26 cellular contexts compared by ENCODE assay signal in the genomic region with DNA sequence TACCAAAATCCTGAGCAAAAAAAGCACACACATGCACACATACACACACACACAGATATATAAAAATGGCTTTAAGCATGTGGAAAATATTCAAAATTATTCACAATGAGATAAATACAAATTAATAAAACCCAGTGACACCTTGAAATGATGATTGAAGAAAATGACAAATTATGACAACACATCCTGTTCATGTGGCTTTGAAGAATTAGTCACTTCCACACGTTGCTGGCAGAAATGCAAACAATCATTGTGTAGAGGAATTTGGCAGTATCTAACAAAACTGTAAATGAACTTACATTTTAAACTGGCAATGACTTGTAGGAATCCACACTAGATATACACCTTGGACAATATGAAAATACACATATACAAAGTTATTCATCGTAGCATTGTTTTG.
A peak's percentile ranks its signal among the peaks of the same experiment; 100 is the strongest.
DNase-seq lines count a peak whose midpoint lies in the region; ATAC-seq and TF ChIP-seq lines count a peak whose summit lies in the region.
"Had no signal": no experiment of that assay in that cellular context is flagged by ENCODE, and none has a peak within 500 bp of the region (broad histone marks: within the 10 kb centered on the region; RNA-seq: fewer than 3 reads in every experiment).

No MANE protein-coding gene starts in this region.

- ATAC-seq in natural killer cell (peak in 2 of 3 donors; percentile 36 to 73), GM18873 (IDR thresholded peaks at IDR 0.05; ENCODE audit: low FRiP score, unreplicated experiment) (no peak)
- no peak for ATAC-seq in natural killer cell treated with Interleukin-12 subunit alpha and Interleukin-12 subunit beta and Interleukin-15 and Interleukin-18, amount 100 ng/mL, for 72 hours
- no peak for ATAC-seq in activated naive CD8-positive, alpha-beta T cell treated with anti-CD3 and anti-CD28 coated beads, Interleukin-2, amount 50 U/mL, for 24 hours
- ATAC-seq: activated T-helper 17 cell treated with anti-CD3 and anti-CD28 coated beads, Interleukin-2, amount 50 U/mL, for 72 hours had no signal

- peaks cover 10% of the 10 kb centered on the region in 2 donors for H3K4me1 Mint-ChIP-seq in natural killer cell
- H3K4me1 Mint-ChIP-seq in natural killer cell treated with Interleukin-12 subunit alpha and Interleukin-12 subunit beta and Interleukin-15 and Interleukin-18, amount 100 ng/mL, for 72 hours (ENCODE audit: low read depth in 2 of 2) = peaks cover 0 to 13% of the 10 kb centered on the region in 2 donors
- no peaks in the 10 kb centered on the region for H3K4me1 Mint-ChIP-seq in activated naive CD8-positive, alpha-beta T cell treated with anti-CD3 and anti-CD28 coated beads, Interleukin-2, amount 50 U/mL, for 24 hours
- H3K4me1 Mint-ChIP-seq: activated T-helper 17 cell treated with anti-CD3 and anti-CD28 coated beads, Interleukin-2, amount 50 U/mL, for 72 hours; CD8-positive, alpha-beta memory T cell had no signal

- no peak overlapping the region for H3K4me3 Mint-ChIP-seq in natural killer cell
- no peak overlapping the region for H3K4me3 Mint-ChIP-seq in natural killer cell treated with Interleukin-12 subunit alpha and Interleukin-12 subunit beta and Interleukin-15 and Interleukin-18, amount 100 ng/mL, for 72 hours
- H3K4me3 Mint-ChIP-seq in activated naive CD8-positive, alpha-beta T cell treated with anti-CD3 and anti-CD28 coated beads, Interleukin-2, amount 50 U/mL, for 24 hours = no peak overlapping the region
- H3K4me3 Mint-ChIP-seq: activated CD4-positive, alpha-beta memory T cell treated with anti-CD3 and anti-CD28 coated beads for 36 hours; activated T-helper 17 cell treated with anti-CD3 and anti-CD28 coated beads, Interleukin-2, amount 50 U/mL, for 72 hours; CD8-positive, alpha-beta memory T cell; nephron; stimulated activated naive CD8-positive, alpha-beta T cell treated with anti-CD3 and anti-CD28 coated beads, Interleukin-15, Interleukin-2, amounts not matched to agents 100 ng/mL and 50 ng/mL, for 24 hours had no signal

- DNase-seq in natural killer cell (no peak), RPMI7951 (ENCODE audit: low read depth) (peak; percentile 70), epithelial cell of prostate (ENCODE audit: low read depth, low spot score) (peak; percentile 18), GDM1 (lab: John Stamatoyannopoulos, UW) (no peak)
- no peak for DNase-seq in natural killer cell treated with Interleukin-12 subunit alpha and Interleukin-12 subunit beta and Interleukin-15 and Interleukin-18, amount 100 ng/mL, for 72 hours (ENCODE audit: low spot score)
- no peak for DNase-seq in activated naive CD8-positive, alpha-beta T cell treated with anti-CD3 and anti-CD28 coated beads, Interleukin-2, amount 50 U/mL, for 24 hours
- no peak for DNase-seq in effector CD8-positive, alpha-beta T cell (lab: John Stamatoyannopoulos, UW)
- DNase-seq: activated CD4-positive, alpha-beta memory T cell treated with anti-CD3 and anti-CD28 coated beads for 36 hours; activated CD4-positive, CD25-positive, alpha-beta regulatory T cell treated with anti-CD3 and anti-CD28 coated beads, Interleukin-2, amount 50 U/mL, for 72 hours; activated CD8-positive, alpha-beta memory T cell treated with anti-CD3 and anti-CD28 coated beads, Interleukin-2, amount 50 U/mL, for 48 hours; activated naive CD4-positive, alpha-beta T cell treated with anti-CD3 and anti-CD28 coated beads, Interleukin-2, amount 50 U/mL, for 16 hours; amygdala; CD8-positive, alpha-beta memory T cell; cortex of kidney; DMS 273 treated with DMSO at 0.1 percent for 48 hours; MV-4-11; NCI-H146; NCI-H510A treated with DMSO at 0.1 percent for 48 hours; SJCRH30 had no signal

- TF ChIP-seq CTCF in natural killer cell (IDR thresholded peaks at IDR 0.05) = no peak

- H3K36me3 Mint-ChIP-seq in natural killer cell = no peaks in the 10 kb centered on the region
- no peaks in the 10 kb centered on the region for H3K36me3 Mint-ChIP-seq in natural killer cell treated with Interleukin-12 subunit alpha and Interleukin-12 subunit beta and Interleukin-15 and Interleukin-18, amount 100 ng/mL, for 72 hours
- no peaks in the 10 kb centered on the region for H3K36me3 Mint-ChIP-seq in activated naive CD8-positive, alpha-beta T cell treated with anti-CD3 and anti-CD28 coated beads, Interleukin-2, amount 50 U/mL, for 24 hours (ENCODE audit: low read depth)
- H3K36me3 Mint-ChIP-seq: activated CD4-positive, alpha-beta memory T cell treated with anti-CD3 and anti-CD28 coated beads for 36 hours; CD8-positive, alpha-beta memory T cell had no signal

- no peak overlapping the region for H3K27ac Mint-ChIP-seq in natural killer cell
- H3K27ac Mint-ChIP-seq in natural killer cell treated with Interleukin-12 subunit alpha and Interleukin-12 subunit beta and Interleukin-15 and Interleukin-18, amount 100 ng/mL, for 72 hours = no peak overlapping the region
- no peak overlapping the region for H3K27ac Mint-ChIP-seq in activated naive CD8-positive, alpha-beta T cell treated with anti-CD3 and anti-CD28 coated beads, Interleukin-2, amount 50 U/mL, for 24 hours
- H3K27ac Mint-ChIP-seq: activated CD4-positive, alpha-beta memory T cell treated with anti-CD3 and anti-CD28 coated beads for 36 hours; activated T-helper 17 cell treated with anti-CD3 and anti-CD28 coated beads, Interleukin-2, amount 50 U/mL, for 72 hours; CD8-positive, alpha-beta memory T cell; nephron; stimulated activated naive CD8-positive, alpha-beta T cell treated with anti-CD3 and anti-CD28 coated beads, Interleukin-15, Interleukin-2, amounts not matched to agents 100 ng/mL and 50 ng/mL, for 24 hours had no signal

- intact Hi-C loops in natural killer cell (cut with micrococcal nuclease) = no loop called here

- H3K27me3 Mint-ChIP-seq in natural killer cell (ENCODE audit: low read depth in 2 of 2) = no peaks in the 10 kb centered on the region
- no peaks in the 10 kb centered on the region for H3K27me3 Mint-ChIP-seq in natural killer cell treated with Interleukin-12 subunit alpha and Interleukin-12 subunit beta and Interleukin-15 and Interleukin-18, amount 100 ng/mL, for 72 hours
- no peaks in the 10 kb centered on the region for H3K27me3 Mint-ChIP-seq in activated naive CD8-positive, alpha-beta T cell treated with anti-CD3 and anti-CD28 coated beads, Interleukin-2, amount 50 U/mL, for 24 hours
- H3K27me3 Mint-ChIP-seq: activated CD4-positive, alpha-beta memory T cell treated with anti-CD3 and anti-CD28 coated beads for 36 hours; activated T-helper 17 cell treated with anti-CD3 and anti-CD28 coated beads, Interleukin-2, amount 50 U/mL, for 72 hours; CD8-positive, alpha-beta memory T cell; stimulated activated naive CD8-positive, alpha-beta T cell treated with anti-CD3 and anti-CD28 coated beads, Interleukin-15, Interleukin-2, amounts not matched to agents 100 ng/mL and 50 ng/mL, for 24 hours had no signal

- H3K9me3 Mint-ChIP-seq in natural killer cell = no peaks in the 10 kb centered on the region
- peaks cover under 1% of the 10 kb centered on the region for H3K9me3 Mint-ChIP-seq in natural killer cell treated with Interleukin-12 subunit alpha and Interleukin-12 subunit beta and Interleukin-15 and Interleukin-18, amount 100 ng/mL, for 72 hours
- no peaks in the 10 kb centered on the region for H3K9me3 Mint-ChIP-seq in activated naive CD8-positive, alpha-beta T cell treated with anti-CD3 and anti-CD28 coated beads, Interleukin-2, amount 50 U/mL, for 24 hours
- H3K9me3 Mint-ChIP-seq: activated CD4-positive, alpha-beta memory T cell treated with anti-CD3 and anti-CD28 coated beads for 36 hours; activated T-helper 17 cell treated with anti-CD3 and anti-CD28 coated beads, Interleukin-2, amount 50 U/mL, for 72 hours; CD8-positive, alpha-beta memory T cell; nephron; stimulated activated naive CD8-positive, alpha-beta T cell treated with anti-CD3 and anti-CD28 coated beads, Interleukin-15, Interleukin-2, amounts not matched to agents 100 ng/mL and 50 ng/mL, for 24 hours had no signal

- peak overlapping the region; percentile 57 for H3K27ac ChIP-seq in epithelial cell of prostate
- H3K27ac ChIP-seq: cardiac muscle cell, SJCRH30, skin epidermis, vagina had no signal

Comparison
In these comparisons a context has a peak if more than half of its experiments do, and no peak if none do; other contexts are left out.
1. ATAC-seq: peak in natural killer cell (2 of 3); none in natural killer cell treated with Interleukin-12 subunit alpha and Interleukin-12 subunit beta and Interleukin-15 and Interleukin-18, amount 100 ng/mL, for 72 hours (0 of 2), GM18873 (single experiment) and activated naive CD8-positive, alpha-beta T cell treated with anti-CD3 and anti-CD28 coated beads, Interleukin-2, amount 50 U/mL, for 24 hours (single experiment).
2. DNase-seq: peak in RPMI7951 (single experiment) and epithelial cell of prostate (single experiment); none in natural killer cell (single experiment), natural killer cell treated with Interleukin-12 subunit alpha and Interleukin-12 subunit beta and Interleukin-15 and Interleukin-18, amount 100 ng/mL, for 72 hours (single experiment), activated naive CD8-positive, alpha-beta T cell treated with anti-CD3 and anti-CD28 coated beads, Interleukin-2, amount 50 U/mL, for 24 hours (single experiment), GDM1 (single experiment) and effector CD8-positive, alpha-beta T cell (single experiment).